In the genomic region with DNA sequence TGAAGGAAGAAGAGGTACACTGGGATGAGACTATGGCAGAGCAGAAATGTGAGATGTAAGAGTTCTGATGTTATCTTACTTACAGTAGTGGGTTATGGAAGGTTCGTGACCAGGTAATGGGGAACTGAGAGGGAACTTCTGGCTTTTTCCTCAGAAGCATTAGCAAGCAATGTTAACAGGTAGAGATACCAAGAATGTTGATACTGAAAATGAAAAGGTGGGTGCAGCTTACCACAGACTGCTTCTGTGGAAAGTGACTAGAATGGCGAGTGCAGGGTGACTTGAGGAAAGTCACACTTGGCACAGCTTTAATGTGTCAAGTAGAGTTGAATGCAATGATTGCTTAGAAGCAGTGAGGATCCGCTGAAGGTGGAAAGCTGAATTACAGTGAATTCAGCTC, we compare ENCODE assay signal across 14 cellular contexts.
A peak's percentile ranks its signal among the peaks of the same experiment; 100 is the strongest.
DNase-seq lines count a peak whose midpoint lies in the region; ATAC-seq and TF ChIP-seq lines count a peak whose summit lies in the region.
"Had no signal": no experiment of that assay in that cellular context is flagged by ENCODE, and none has a peak within 500 bp of the region (broad histone marks: within the 10 kb centered on the region; RNA-seq: fewer than 3 reads in every experiment).

No MANE protein-coding gene starts in this region.

- H3K36me3 Mint-ChIP-seq in activated T-cell treated with anti-CD3 and anti-CD28 coated beads, Interleukin-2, amount 50 U/mL, for 72 hours (ENCODE audit: insufficient read depth in 2 of 2), result peaks cover 5 to 11% of the 10 kb centered on the region in 2 donors
- H3K36me3 Mint-ChIP-seq in stimulated activated naive B cell treated with anti-CD40 and anti-IgM and Interleukin-4, amounts not matched to agents 10 μg/mL and 1 μg/mL and 100 μg/mL, for 72 hours, result no peaks in the 10 kb centered on the region
- no peaks in the 10 kb centered on the region for H3K36me3 Mint-ChIP-seq in activated CD4-positive, alpha-beta T cell treated with anti-CD3 and anti-CD28 coated beads, Interleukin-2, amount 10 ng/mL, durations not matched to agents 24 days and 14 days (ENCODE audit: low read depth)
- 0 out of 2 replicates have a peak, but pooled peaks cover 2% of the 10 kb centered on the region for H3K36me3 Mint-ChIP-seq in WTC11
- H3K36me3 Mint-ChIP-seq: type B pancreatic cell had no signal

- peaks cover 40% of the 10 kb centered on the region for H3K4me1 Mint-ChIP-seq in activated T-cell treated with anti-CD3 and anti-CD28 coated beads, Interleukin-2, amount 50 U/mL, for 72 hours (ENCODE audit: low read depth)
- H3K4me1 Mint-ChIP-seq in stimulated activated naive B cell treated with anti-CD40 and anti-IgM and Interleukin-4, amounts not matched to agents 10 μg/mL and 1 μg/mL and 100 μg/mL, for 72 hours, result peaks cover 9 to 16% of the 10 kb centered on the region in 2 donors
- no peaks in the 10 kb centered on the region for H3K4me1 Mint-ChIP-seq in activated CD4-positive, alpha-beta T cell treated with anti-CD3 and anti-CD28 coated beads, Interleukin-2, amount 10 ng/mL, durations not matched to agents 24 days and 14 days
- peaks cover 8% of the 10 kb centered on the region for H3K4me1 Mint-ChIP-seq in WTC11

- ATAC-seq in activated T-cell treated with anti-CD3 and anti-CD28 coated beads, Interleukin-2, amount 50 U/mL, for 72 hours (replicated peaks in 1 of 2), result peak; percentile 84 to 86
- ATAC-seq in GM21447 (IDR thresholded peaks at IDR 0.05; ENCODE audit: unreplicated experiment) (peak; percentile 93), HG03095 (IDR thresholded peaks at IDR 0.05; ENCODE audit: unreplicated experiment) (peak; percentile 74), WTC11 (no peak)
- peak; percentile 92 to 94 for ATAC-seq in stimulated activated naive B cell treated with anti-CD40 and anti-IgM and Interleukin-4, amounts not matched to agents 10 μg/mL and 1 μg/mL and 100 μg/mL, for 72 hours (replicated peaks)
- ATAC-seq: left colon had no signal

- H3K27ac Mint-ChIP-seq in activated T-cell treated with anti-CD3 and anti-CD28 coated beads, Interleukin-2, amount 50 U/mL, for 72 hours, result peak overlapping the region; percentile 85
- no peak overlapping the region for H3K27ac Mint-ChIP-seq in stimulated activated naive B cell treated with anti-CD40 and anti-IgM and Interleukin-4, amounts not matched to agents 10 μg/mL and 1 μg/mL and 100 μg/mL, for 72 hours
- no peak overlapping the region for H3K27ac Mint-ChIP-seq in activated CD4-positive, alpha-beta T cell treated with anti-CD3 and anti-CD28 coated beads, Interleukin-2, amount 10 ng/mL, durations not matched to agents 24 days and 14 days
- H3K27ac Mint-ChIP-seq in WTC11, result no peak overlapping the region
- H3K27ac Mint-ChIP-seq: HFFc6; T-helper 1 cell treated with Interleukin-12 subunit alpha and Interleukin-12 subunit beta and Interleukin-4 antibody, amounts not matched to agents 30 μg/mL and 1 μg/mL, for 36 hours; type B pancreatic cell had no signal

- POLR2A ChIA-PET in WTC11 (lab: Charles Lee), result no interaction called here

- DNase-seq in activated T-cell treated with anti-CD3 and anti-CD28 coated beads, Interleukin-2, amount 50 U/mL, for 72 hours, result peak; percentile 25 to 47
- DNase-seq in activated T-cell treated with anti-CD3 and anti-CD28 coated beads for 4 hours (no peak), activated gamma-delta T cell treated with Interleukin-2 at 50 U/mL for 16 hours (no peak), WTC11 (ENCODE audit: low spot score) (no peak)
- DNase-seq in stimulated activated naive B cell treated with anti-CD40 and anti-IgM and Interleukin-4, amounts not matched to agents 10 μg/mL and 1 μg/mL and 100 μg/mL, for 72 hours, result no peak
- DNase-seq in activated CD4-positive, alpha-beta T cell treated with anti-CD3 and anti-CD28 coated beads, Interleukin-2, amount 10 ng/mL, durations not matched to agents 24 days and 14 days, result no peak
- DNase-seq: activated effector memory CD4-positive, alpha-beta T cell treated with anti-CD3 and anti-CD28 coated beads, Interleukin-2, amount 50 U/mL, for 16 hours; HFFc6; left colon; NCI-H69 had no signal

- CTCF ChIA-PET in WTC11 (lab: Charles Lee), result no interaction called here

- no peak for TF ChIP-seq CTCF in WTC11 (IDR thresholded peaks at IDR 0.05)

- no peaks in the 10 kb centered on the region for H3K27me3 Mint-ChIP-seq in activated T-cell treated with anti-CD3 and anti-CD28 coated beads, Interleukin-2, amount 50 U/mL, for 72 hours (ENCODE audit: low read depth)
- H3K27me3 Mint-ChIP-seq in stimulated activated naive B cell treated with anti-CD40 and anti-IgM and Interleukin-4, amounts not matched to agents 10 μg/mL and 1 μg/mL and 100 μg/mL, for 72 hours, result no peaks in the 10 kb centered on the region
- no peaks in the 10 kb centered on the region for H3K27me3 Mint-ChIP-seq in activated CD4-positive, alpha-beta T cell treated with anti-CD3 and anti-CD28 coated beads, Interleukin-2, amount 10 ng/mL, durations not matched to agents 24 days and 14 days
- H3K27me3 Mint-ChIP-seq in WTC11 (ENCODE audit: low read depth), result no peaks in the 10 kb centered on the region; the same call in 1 of the 2 replicates

- peak overlapping the region; percentile 0 to 5 for H3K4me3 Mint-ChIP-seq in activated T-cell treated with anti-CD3 and anti-CD28 coated beads, Interleukin-2, amount 50 U/mL, for 72 hours
- H3K4me3 Mint-ChIP-seq in stimulated activated naive B cell treated with anti-CD40 and anti-IgM and Interleukin-4, amounts not matched to agents 10 μg/mL and 1 μg/mL and 100 μg/mL, for 72 hours, result no peak overlapping the region
- H3K4me3 Mint-ChIP-seq in activated CD4-positive, alpha-beta T cell treated with anti-CD3 and anti-CD28 coated beads, Interleukin-2, amount 10 ng/mL, durations not matched to agents 24 days and 14 days, result no peak overlapping the region
- H3K4me3 Mint-ChIP-seq in WTC11, result no peak overlapping the region
- H3K4me3 Mint-ChIP-seq: HFFc6; T-helper 1 cell treated with Interleukin-12 subunit alpha and Interleukin-12 subunit beta and Interleukin-4 antibody, amounts not matched to agents 30 μg/mL and 1 μg/mL, for 36 hours; type B pancreatic cell had no signal

- peaks cover 4 to 6% of the 10 kb centered on the region in 2 donors for H3K9me3 Mint-ChIP-seq in activated T-cell treated with anti-CD3 and anti-CD28 coated beads, Interleukin-2, amount 50 U/mL, for 72 hours
- peaks cover 3 to 6% of the 10 kb centered on the region in 2 donors for H3K9me3 Mint-ChIP-seq in stimulated activated naive B cell treated with anti-CD40 and anti-IgM and Interleukin-4, amounts not matched to agents 10 μg/mL and 1 μg/mL and 100 μg/mL, for 72 hours
- no peaks in the 10 kb centered on the region for H3K9me3 Mint-ChIP-seq in activated CD4-positive, alpha-beta T cell treated with anti-CD3 and anti-CD28 coated beads, Interleukin-2, amount 10 ng/mL, durations not matched to agents 24 days and 14 days
- H3K9me3 Mint-ChIP-seq in WTC11, result peaks cover 18% of the 10 kb centered on the region
- H3K9me3 Mint-ChIP-seq: HFFc6; T-helper 1 cell treated with Interleukin-12 subunit alpha and Interleukin-12 subunit beta and Interleukin-4 antibody, amounts not matched to agents 30 μg/mL and 1 μg/mL, for 36 hours had no signal

- intact Hi-C loops in activated CD4-positive, alpha-beta T cell treated with anti-CD3 and anti-CD28 coated beads, Interleukin-2, amount 10 ng/mL, durations not matched to agents 24 days and 14 days (cut with micrococcal nuclease), result no loop called here

TF ChIP-seq in WTC11, 78 proteins besides CTCF, POLR2A, EP300 and RAD21:
- TF ChIP-seq GRHL2 (CRISPR knock-in tag; IDR thresholded peaks at IDR 0.05; ENCODE audit: insufficient replicate concordance, severe bottlenecking), result no peak
- no peak for TF ChIP-seq NFE2L1 (CRISPR knock-in tag; IDR thresholded peaks at IDR 0.05)
- TF ChIP-seq ZBTB21 (CRISPR knock-in tag; IDR thresholded peaks at IDR 0.05; ENCODE audit: borderline replicate concordance), result no peak
- TF ChIP-seq KAT7 (CRISPR knock-in tag; IDR thresholded peaks at IDR 0.05; ENCODE audit: borderline replicate concordance), result no peak
- TF ChIP-seq MYBL2 (CRISPR knock-in tag; IDR thresholded peaks at IDR 0.05), result no peak
- TF ChIP-seq, protein P1, sequence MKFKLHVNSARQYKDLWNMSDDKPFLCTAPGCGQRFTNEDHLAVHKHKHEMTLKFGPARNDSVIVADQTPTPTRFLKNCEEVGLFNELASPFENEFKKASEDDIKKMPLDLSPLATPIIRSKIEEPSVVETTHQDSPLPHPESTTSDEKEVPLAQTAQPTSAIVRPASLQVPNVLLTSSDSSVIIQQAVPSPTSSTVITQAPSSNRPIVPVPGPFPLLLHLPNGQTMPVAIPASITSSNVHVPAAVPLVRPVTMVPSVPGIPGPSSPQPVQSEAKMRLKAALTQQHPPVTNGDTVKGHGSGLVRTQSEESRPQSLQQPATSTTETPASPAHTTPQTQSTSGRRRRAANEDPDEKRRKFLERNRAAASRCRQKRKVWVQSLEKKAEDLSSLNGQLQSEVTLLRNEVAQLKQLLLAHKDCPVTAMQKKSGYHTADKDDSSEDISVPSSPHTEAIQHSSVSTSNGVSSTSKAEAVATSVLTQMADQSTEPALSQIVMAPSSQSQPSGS (CRISPR knock-in tag; IDR thresholded peaks at IDR 0.05; ENCODE audit: borderline replicate concordance, low read depth), result no peak
- TF ChIP-seq NR2C2 (CRISPR knock-in tag; IDR thresholded peaks at IDR 0.05), result no peak
TF ChIP-seq in WTC11: peak in this region for 0.

Comparison
In these comparisons a context has a peak if more than half of its experiments do, and no peak if none do; other contexts are left out.
1. DNase-seq: peak in activated T-cell treated with anti-CD3 and anti-CD28 coated beads, Interleukin-2, amount 50 U/mL, for 72 hours (2 of 2); none in activated T-cell treated with anti-CD3 and anti-CD28 coated beads for 4 hours (single experiment), stimulated activated naive B cell treated with anti-CD40 and anti-IgM and Interleukin-4, amounts not matched to agents 10 μg/mL and 1 μg/mL and 100 μg/mL, for 72 hours (single experiment), activated CD4-positive, alpha-beta T cell treated with anti-CD3 and anti-CD28 coated beads, Interleukin-2, amount 10 ng/mL, durations not matched to agents 24 days and 14 days (single experiment), activated gamma-delta T cell treated with Interleukin-2 at 50 U/mL for 16 hours (single experiment) and WTC11 (single experiment).
2. H3K4me3 Mint-ChIP-seq: peak in activated T-cell treated with anti-CD3 and anti-CD28 coated beads, Interleukin-2, amount 50 U/mL, for 72 hours (2 of 2); none in stimulated activated naive B cell treated with anti-CD40 and anti-IgM and Interleukin-4, amounts not matched to agents 10 μg/mL and 1 μg/mL and 100 μg/mL, for 72 hours (0 of 2), activated CD4-positive, alpha-beta T cell treated with anti-CD3 and anti-CD28 coated beads, Interleukin-2, amount 10 ng/mL, durations not matched to agents 24 days and 14 days (single experiment) and WTC11 (single experiment).